ENCODE assay signal across 7 cellular contexts in the genomic region with DNA sequence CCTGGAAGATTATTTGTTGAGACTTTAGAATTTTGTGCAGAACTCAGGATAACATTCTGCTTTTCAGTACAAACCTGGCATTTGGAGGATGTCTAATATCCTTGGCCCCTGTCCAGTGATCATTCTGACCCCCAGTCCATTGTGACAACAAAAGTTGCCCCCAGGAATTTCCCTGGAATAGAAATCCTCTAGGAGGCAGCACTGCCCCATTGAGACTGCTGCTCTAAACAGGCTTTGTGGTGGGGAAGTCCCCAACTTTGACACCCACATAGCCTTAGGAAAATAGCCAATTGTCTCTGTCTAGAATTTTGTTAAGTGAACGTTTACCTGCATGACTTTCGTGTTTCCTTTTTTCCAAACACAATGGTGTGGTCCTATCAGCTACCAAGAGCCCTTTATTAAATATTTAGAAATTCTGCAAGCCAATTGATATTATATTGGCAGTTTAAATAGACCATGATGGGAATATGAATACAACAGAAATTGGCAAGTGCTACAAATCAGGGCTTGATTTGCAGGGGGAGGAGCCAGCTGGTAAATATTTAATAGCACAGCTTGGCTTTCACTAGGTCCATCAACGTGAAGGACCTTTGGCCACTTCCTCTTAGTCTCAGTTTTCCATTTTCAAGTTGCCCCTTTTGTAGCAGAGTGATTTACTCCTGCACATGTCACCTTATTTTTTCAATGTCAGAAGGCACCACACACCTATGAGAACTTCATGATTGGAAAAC.
DNase-seq lines count a peak whose midpoint lies in the region; ATAC-seq and TF ChIP-seq lines count a peak whose summit lies in the region.

No MANE protein-coding gene starts in this region.

- H3K4me1 ChIP-seq in RWPE2 (ENCODE audit: insufficient read depth, poor library complexity, severe bottlenecking) (peaks cover 4% of the 10 kb centered on the region), right atrium auricular region (no peaks in the 10 kb centered on the region), transverse colon (peaks cover 0 to 28% (median 6%) of the 10 kb centered on the region in 4 donors)

- no peaks in the 10 kb centered on the region for H3K9me3 ChIP-seq in RWPE2 (ENCODE audit: severe bottlenecking)
- H3K9me3 ChIP-seq in right atrium auricular region: no peaks in the 10 kb centered on the region
- H3K9me3 ChIP-seq in transverse colon: no peaks in the 10 kb centered on the region

- no peak overlapping the region for H3K27ac ChIP-seq in RWPE2 (ENCODE audit: poor library complexity, severe bottlenecking)
- no peak overlapping the region for H3K27ac ChIP-seq in right atrium auricular region
- peak overlapping the region; percentile 3 to 61 (median 45) for H3K27ac ChIP-seq in transverse colon

- TF ChIP-seq POLR2A in transverse colon (IDR thresholded peaks at IDR 0.05): no peak

- in situ Hi-C loops in transverse colon (cut with MboI; ENCODE audit: low pct_ligation_motif_present in 1 of 4, low pct_unique_long_range_greater_than_20kb in 1 of 4, low sequenced_read_pairs in 3 of 4): loop anchor here in 2 of 4 donors (25.0 kb wide), 1 partner anchor 429 kb away; no protein-coding TSS in a partner anchor

- H3K27me3 ChIP-seq in RWPE2 (ENCODE audit: insufficient read depth, poor library complexity, severe bottlenecking): no peaks in the 10 kb centered on the region
- no peaks in the 10 kb centered on the region for H3K27me3 ChIP-seq in right atrium auricular region
- H3K27me3 ChIP-seq in transverse colon: no peaks in the 10 kb centered on the region

- no peak for TF ChIP-seq EP300 in transverse colon (IDR thresholded peaks at IDR 0.05; ENCODE audit: low read depth)

- ATAC-seq in HG02623 (IDR thresholded peaks at IDR 0.05; ENCODE audit: unreplicated experiment) (peak; percentile 81), RWPE2 (ENCODE audit: low read depth) (peak; percentile 74)

- peak; percentile 22; the same call in 1 of the 2 replicates for TF ChIP-seq CTCF in GM12874 (IDR thresholded peaks at IDR 0.05; ENCODE audit: insufficient read depth, low read depth, low read length)
- peak; percentile 74 for TF ChIP-seq CTCF in RWPE2 (IDR thresholded peaks at IDR 0.05; ENCODE audit: poor library complexity, severe bottlenecking)
- TF ChIP-seq CTCF in right atrium auricular region (IDR thresholded peaks at IDR 0.05): peak; percentile 13 to 64
- peak; percentile 44 to 76 (median 58) for TF ChIP-seq CTCF in transverse colon (IDR thresholded peaks at IDR 0.05)

- H3K4me3 ChIP-seq in RWPE2 (ENCODE audit: severe bottlenecking) (no peak overlapping the region), right atrium auricular region (no peak overlapping the region), transverse colon (no peak overlapping the region)

- DNase-seq in RWPE2 (ENCODE audit: low spot score): no peak
- no peak for DNase-seq in right atrium auricular region (ENCODE audit: low spot score)
- peak; percentile 43 for DNase-seq in transverse colon
- no peak for DNase-seq in NCI-H146 treated with DMSO at 0.1 percent for 48 hours (lab: John Stamatoyannopoulos, UW; ENCODE audit: unreplicated experiment)
- DNase-seq in NCI-H146 (lab: John Stamatoyannopoulos, UW): no peak

- 21 to 38% methylated on average over 2 to 3 of the region's 3 CpGs for WGBS in transverse colon (ENCODE audit: low coverage in 1 of 2), 2 donors

- H3K36me3 ChIP-seq in RWPE2 (ENCODE audit: low read depth): no peaks in the 10 kb centered on the region
- H3K36me3 ChIP-seq in right atrium auricular region: no peaks in the 10 kb centered on the region
- no peaks in the 10 kb centered on the region for H3K36me3 ChIP-seq in transverse colon

- intact Hi-C loops in transverse colon (cut with DNase I; ENCODE audit: low total_unique reads): no loop called here

Comparison
In these comparisons a context has a peak if more than half of its experiments do, and no peak if none do; other contexts are left out.
1. CTCF ChIP-seq: peak in every context shown above with its lines; median percentile 74 in RWPE2; 58 in transverse colon; 38 in right atrium auricular region; 22 in GM12874.
2. H3K27ac ChIP-seq: peak in transverse colon (4 of 4); none in RWPE2 (single experiment) and right atrium auricular region (0 of 2).